ENCODE assay signal across 20 cellular contexts in genomic region chr7:79051915-79052314, GRCh38.
DNase-seq lines count a peak whose midpoint lies in the region; ATAC-seq and TF ChIP-seq lines count a peak whose summit lies in the region.
"Had no signal": no experiment of that assay in that cellular context is flagged by ENCODE, and none has a peak within 500 bp of the region (broad histone marks: within the 10 kb centered on the region; RNA-seq: fewer than 3 reads in every experiment).

No MANE protein-coding gene starts in this region.

- no peaks in the 10 kb centered on the region for H3K4me1 ChIP-seq in right cardiac atrium (ENCODE audit: control insufficient read depth, insufficient read depth, low read length)

- no peaks in the 10 kb centered on the region for H3K36me3 ChIP-seq in brain microvascular endothelial cell (replicated peaks)

- TF ChIP-seq CTCF in brain microvascular endothelial cell (IDR thresholded peaks at IDR 0.05; ENCODE audit: low read depth, low read length, missing control alignments): no peak

- no peak overlapping the region for H3K27ac ChIP-seq in brain microvascular endothelial cell
- no peak overlapping the region for H3K27ac ChIP-seq in right cardiac atrium (ENCODE audit: low read length)
- H3K27ac ChIP-seq: KMS-11 had no signal

- intact Hi-C loops in right cardiac atrium (cut with DNase I): no loop called here

- peak; percentile 11 for DNase-seq in EH (ENCODE audit: low read depth)
- DNase-seq in brain microvascular endothelial cell: peak; percentile 2
- peak; percentile 66 for DNase-seq in inferior parietal cortex (ENCODE audit: extremely low spot score)
- DNase-seq in pons (ENCODE audit: low spot score): peak; percentile 28
- DNase-seq in NCI-H524 (lab: John Stamatoyannopoulos, UW): no peak
- no peak for DNase-seq in NOMO-1 (lab: John Stamatoyannopoulos, UW; ENCODE audit: unreplicated experiment in 2 of 2)
- DNase-seq in stimulated activated CD4-positive, alpha-beta T cell treated with anti-CD3 and anti-CD28 coated beads, Interleukin-12 subunit alpha, Interleukin-12 subunit beta, amount 100 ng/mL, for 4 hours: no peak
- no peak for DNase-seq in right cardiac atrium
- DNase-seq: AML-193; CD4-positive, CD25-positive, alpha-beta regulatory T cell; DND-41; GF-D8; GOT3; HFFc6; NCI-H1092; NCI-H1694; NCI-H345; NCI-H69; Right ventricle myocardium superior had no signal

- ATAC-seq in right cardiac atrium: no peak

- H3K9me3 ChIP-seq in right cardiac atrium (ENCODE audit: control insufficient read depth, low read length): no peaks in the 10 kb centered on the region

- H3K4me3 ChIP-seq in brain microvascular endothelial cell (ENCODE audit: low read depth, low read length) (no peak overlapping the region), right cardiac atrium (ENCODE audit: low read length) (no peak overlapping the region)

- WGBS in right cardiac atrium: 68% methylated on average over 2 of the region's 2 CpGs

- in situ Hi-C loops in brain microvascular endothelial cell (cut with HindIII; ENCODE audit: low pct_ligation_motif_present, low sequenced_read_pairs): no loop called here

- no peaks in the 10 kb centered on the region for H3K27me3 ChIP-seq in brain microvascular endothelial cell (replicated peaks)
- no peaks in the 10 kb centered on the region for H3K27me3 ChIP-seq in right cardiac atrium (ENCODE audit: control insufficient read depth, insufficient read depth)

Comparison
In these comparisons a context has a peak if more than half of its experiments do, and no peak if none do; other contexts are left out.
1. DNase-seq: peak in EH (single experiment), brain microvascular endothelial cell (single experiment), inferior parietal cortex (single experiment) and pons (single experiment); none in NCI-H524 (0 of 2), NOMO-1 (0 of 2), stimulated activated CD4-positive, alpha-beta T cell treated with anti-CD3 and anti-CD28 coated beads, Interleukin-12 subunit alpha, Interleukin-12 subunit beta, amount 100 ng/mL, for 4 hours (single experiment) and right cardiac atrium (0 of 3).